Comparison of ENCODE assay signal across 27 cellular contexts in the genomic region with DNA sequence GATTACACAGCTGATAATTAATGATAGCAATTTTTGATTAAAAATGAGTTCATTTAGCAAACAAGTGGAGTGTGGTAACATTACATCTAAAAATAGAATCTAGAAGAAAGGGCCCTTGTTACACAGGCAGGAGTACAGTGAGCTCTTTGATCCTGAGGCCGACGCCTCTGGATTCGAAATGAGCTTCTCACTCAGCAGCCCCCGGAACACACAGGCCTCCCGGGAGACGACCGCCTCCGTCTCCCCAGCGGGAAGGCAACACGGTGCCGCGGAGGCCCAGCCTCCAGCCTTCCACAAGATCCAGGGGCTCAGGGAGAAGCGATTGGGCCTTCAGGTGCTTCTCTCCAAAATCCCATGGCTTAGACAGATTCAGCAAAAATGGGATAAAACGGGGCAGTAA.
DNase-seq lines count a peak whose midpoint lies in the region; ATAC-seq, FAIRE-seq and TF ChIP-seq lines count a peak whose summit lies in the region.
"Had no signal": no experiment of that assay in that cellular context is flagged by ENCODE, and none has a peak within 500 bp of the region (broad histone marks: within the 10 kb centered on the region; RNA-seq: fewer than 3 reads in every experiment).

No MANE protein-coding gene starts in this region.

- CTCF ChIA-PET in GM10248 (lab: Yijun Ruan, JAX), result no interaction called here

- H3K9ac ChIP-seq in SK-N-MC (ENCODE audit: insufficient read length) (no peak overlapping the region), neuronal stem cell (ENCODE audit: low read depth, low read length, poor library complexity) (no peak overlapping the region)

- H3K14ac ChIP-seq in neuronal stem cell (ENCODE audit: low read length), result no peak overlapping the region

- peak; percentile 36 for FAIRE-seq in frontal cortex (lab: Jason Lieb, UNC)
- FAIRE-seq: A204.1, endothelial cell of umbilical vein, small intestine had no signal

- H2BK15ac ChIP-seq in neuronal stem cell (ENCODE audit: low read length), result no peak overlapping the region

- DNase-seq in Ammon's horn (ENCODE audit: low spot score) (peak; percentile 91), SK-N-MC (ENCODE audit: low read depth, low spot score) (no peak), frontal cortex (ENCODE audit: low spot score in 2 of 2) (peak; percentile 54 to 68), neuronal stem cell (ENCODE audit: low spot score) (no peak), OCI-M1 (lab: John Stamatoyannopoulos, UW) (no peak), GM10248 (ENCODE audit: extremely low spot score) (no peak)
- DNase-seq: activated CD4-positive, alpha-beta T cell treated with anti-CD3 and anti-CD28 coated beads for 36 hours; activated CD8-positive, alpha-beta memory T cell treated with anti-CD3 and anti-CD28 coated beads for 24 hours; activated gamma-delta T cell; activated naive CD8-positive, alpha-beta T cell treated with anti-CD3 and anti-CD28 coated beads, Interleukin-2, amount 10 ng/mL, durations not matched to agents 7 days and 5 days; AML-193; COR-L47; DMS79; GDM1; glutamatergic neuron; NCI-H1105; NCI-H187 treated with DMSO at 0.1 percent for 48 hours; NCI-H2227 treated with DMSO at 0.1 percent for 48 hours; NCI-H748 treated with DMSO at 0.1 percent for 48 hours; small intestine; stimulated activated naive CD8-positive, alpha-beta T cell treated with anti-CD3 and anti-CD28 coated beads, Interleukin-15, amount 100 ng/mL, for 72 hours; transverse colon had no signal

- peak overlapping the region; percentile 51 for H2AK5ac ChIP-seq in neuronal stem cell (ENCODE audit: low read depth, low read length)

- H3K23ac ChIP-seq in neuronal stem cell (ENCODE audit: low read depth, low read length, poor library complexity), result no peak overlapping the region

- H3K27ac ChIP-seq in SK-N-MC, result 0 out of 2 replicates have a peak overlapping the region, but pooled peaks have one; percentile 22
- H3K27ac ChIP-seq in neuronal stem cell (replicated peaks; ENCODE audit: low read length), result no peak overlapping the region
- H3K27ac ChIP-seq: transverse colon had no signal

- H4K8ac ChIP-seq in neuronal stem cell (ENCODE audit: low read depth, low read length), result no peak overlapping the region

- no peaks in the 10 kb centered on the region for H3K79me1 ChIP-seq in neuronal stem cell (ENCODE audit: low read depth, low read length)

- H3K4me1 ChIP-seq in neuronal stem cell (ENCODE audit: control insufficient read depth in 2 of 2, insufficient read depth in 1 of 2, low read depth in 1 of 2, low read length in 2 of 2), result peaks cover 0 to 17% of the 10 kb centered on the region in 2 donors
- H3K4me1 ChIP-seq: transverse colon had no signal

- no peak overlapping the region for H2BK5ac ChIP-seq in neuronal stem cell (ENCODE audit: low read length)

- H3K36me3 ChIP-seq in SK-N-MC (ENCODE audit: insufficient read depth, low read length) (no peaks in the 10 kb centered on the region), neuronal stem cell (replicated peaks in 1 of 2; ENCODE audit: control insufficient read depth in 2 of 2, insufficient read depth in 2 of 2, low read length in 2 of 2) (no peaks in the 10 kb centered on the region)
- H3K36me3 ChIP-seq: transverse colon had no signal

- H4K91ac ChIP-seq in neuronal stem cell (ENCODE audit: low read depth, low read length, poor library complexity), result no peak overlapping the region

- H3K4me2 ChIP-seq in neuronal stem cell (ENCODE audit: insufficient read depth, low read length, poor library complexity, severe bottlenecking), result no peak overlapping the region

- H3K9me3 ChIP-seq in SK-N-MC (ENCODE audit: low read depth, low read length) (no peaks in the 10 kb centered on the region), neuronal stem cell (replicated peaks in 1 of 2; ENCODE audit: control insufficient read depth in 2 of 2, insufficient read depth in 1 of 2, low read depth in 1 of 2, low read length in 2 of 2) (no peaks in the 10 kb centered on the region)
- H3K9me3 ChIP-seq: transverse colon had no signal

- no peak for TF ChIP-seq CTCF in GM10248 (IDR thresholded peaks at IDR 0.05; ENCODE audit: control extremely low read depth, extremely low read depth, low read depth, missing control alignments)

- whole genome bisulfite sequencing in neuronal stem cell (ENCODE audit: extremely low coverage in 2 of 2, insufficient read length in 2 of 2, insufficient replicate concordance in 1 of 2), 2 donors, result no CpG with 5 or more reads among the region's 14 CpGs

- peaks cover 0 to 36% (median 4%) of the 10 kb centered on the region in 3 experiments for H3K27me3 ChIP-seq in neuronal stem cell (ENCODE audit: control insufficient read depth in 3 of 3, insufficient read depth in 3 of 3, low read depth in 1 of 3, low read length in 3 of 3)

- H3K4me3 ChIP-seq in SK-N-MC (peak overlapping the region; percentile 33), neuronal stem cell (ENCODE audit: low read length in 2 of 2) (no peak overlapping the region)
- H3K4me3 ChIP-seq: transverse colon had no signal

- no peak overlapping the region for H2BK12ac ChIP-seq in neuronal stem cell (ENCODE audit: low read length)

- POLR2A ChIA-PET in GM10248 (lab: Yijun Ruan, JAX), result no interaction called here

- ATAC-seq in SK-N-SH treated with all-trans-retinoic acid at 6 μM for 48 hours, result no peak
- ATAC-seq in GM18868 (IDR thresholded peaks at IDR 0.05; ENCODE audit: unreplicated experiment), result no peak
- ATAC-seq: activated CD4-positive, alpha-beta T cell treated with anti-CD3 and anti-CD28 coated beads for 36 hours; HCT116; stimulated activated naive CD8-positive, alpha-beta T cell treated with anti-CD3 and anti-CD28 coated beads, Interleukin-15, amount 100 ng/mL, for 72 hours had no signal

- no peak overlapping the region for H3K18ac ChIP-seq in neuronal stem cell (ENCODE audit: low read length)

- H3K4ac ChIP-seq in neuronal stem cell (ENCODE audit: low read length), result no peak overlapping the region

- no peak overlapping the region for H2BK120ac ChIP-seq in neuronal stem cell (ENCODE audit: low read depth, low read length)

- no peak overlapping the region for H2AFZ ChIP-seq in neuronal stem cell (ENCODE audit: low read length)

TF ChIP-seq in SK-N-SH treated with all-trans-retinoic acid at 6 μM for 48 hours, 23 proteins besides CTCF, POLR2A, EP300 and RAD21:
- TF ChIP-seq ISL1 (CRISPR knock-in tag; IDR thresholded peaks at IDR 0.05) (no peak), BACH2 (CRISPR knock-in tag; IDR thresholded peaks at IDR 0.05; ENCODE audit: borderline replicate concordance) (no peak), TOX (CRISPR knock-in tag; IDR thresholded peaks at IDR 0.05; ENCODE audit: borderline replicate concordance) (no peak), ESRRG (CRISPR knock-in tag; IDR thresholded peaks at IDR 0.05) (no peak)

Comparison
In these comparisons a context has a peak if more than half of its experiments do, and no peak if none do; other contexts are left out.
1. DNase-seq: peak in Ammon's horn (single experiment) and frontal cortex (2 of 2); none in SK-N-MC (single experiment), neuronal stem cell (single experiment), OCI-M1 (single experiment) and GM10248 (single experiment).